1 cellular context compared by ENCODE assay signal in genomic region chr12:30753761-30754382, GRCh38.
TF ChIP-seq lines count a peak whose summit lies in the region.

No MANE protein-coding gene starts in this region.

TF ChIP-seq in K562, 482 proteins besides CTCF, POLR2A, EP300 and RAD21 (continued from another document):
- no peak for TF ChIP-seq ELK1 (CRISPR knock-in tag; IDR thresholded peaks at IDR 0.05)
- no peak for TF ChIP-seq MYC (IDR thresholded peaks at IDR 0.05; ENCODE audit: low read depth, low read length)
- TF ChIP-seq MYC (CRISPR knock-in tag; IDR thresholded peaks at IDR 0.05; ENCODE audit: borderline replicate concordance, low read depth) = no peak
- TF ChIP-seq RUNX1 (IDR thresholded peaks at IDR 0.05; ENCODE audit: low read depth) = no peak
- peak; percentile 76 for TF ChIP-seq MEIS2 (IDR thresholded peaks at IDR 0.05; ENCODE audit: partially characterized antibody)
- 0 out of 2 replicates have a peak, but pooled peaks have one; percentile 37 for TF ChIP-seq ZBTB40 (IDR thresholded peaks at IDR 0.05)
- no peak for TF ChIP-seq ZBTB40 (CRISPR knock-in tag; IDR thresholded peaks at IDR 0.05)
- no peak for TF ChIP-seq ZNF146 (CRISPR knock-in tag; IDR thresholded peaks at IDR 0.05; ENCODE audit: unreplicated experiment)
- 0 out of 2 replicates have a peak, but pooled peaks have one; percentile 53 for TF ChIP-seq RREB1 (CRISPR knock-in tag; IDR thresholded peaks at IDR 0.05)
- TF ChIP-seq KAT2B (IDR thresholded peaks at IDR 0.05; ENCODE audit: low read depth, low read length) = no peak
- TF ChIP-seq PML (IDR thresholded peaks at IDR 0.05; ENCODE audit: low read length) = no peak
- TF ChIP-seq TRIM24 (IDR thresholded peaks at IDR 0.05) = no peak
- TF ChIP-seq TEAD1 (CRISPR knock-in tag; IDR thresholded peaks at IDR 0.05) = no peak
- no peak for TF ChIP-seq PBX2 (CRISPR knock-in tag; IDR thresholded peaks at IDR 0.05; ENCODE audit: low read depth)
- peak; percentile 51 for TF ChIP-seq PBX2 (tag; conservative IDR thresholded peaks at IDR 0.05; ENCODE audit: low read depth)
- TF ChIP-seq HDAC6 (IDR thresholded peaks at IDR 0.05; ENCODE audit: low read depth, low read length) = no peak
- TF ChIP-seq ZNF592 (IDR thresholded peaks at IDR 0.05) = no peak
- no peak for TF ChIP-seq STAG1 (CRISPR knock-in tag; IDR thresholded peaks at IDR 0.05; ENCODE audit: borderline replicate concordance)
- no peak for TF ChIP-seq TAF7 (tag; IDR thresholded peaks at IDR 0.05)
